ENCODE assay signal across 24 cellular contexts in the genomic region with DNA sequence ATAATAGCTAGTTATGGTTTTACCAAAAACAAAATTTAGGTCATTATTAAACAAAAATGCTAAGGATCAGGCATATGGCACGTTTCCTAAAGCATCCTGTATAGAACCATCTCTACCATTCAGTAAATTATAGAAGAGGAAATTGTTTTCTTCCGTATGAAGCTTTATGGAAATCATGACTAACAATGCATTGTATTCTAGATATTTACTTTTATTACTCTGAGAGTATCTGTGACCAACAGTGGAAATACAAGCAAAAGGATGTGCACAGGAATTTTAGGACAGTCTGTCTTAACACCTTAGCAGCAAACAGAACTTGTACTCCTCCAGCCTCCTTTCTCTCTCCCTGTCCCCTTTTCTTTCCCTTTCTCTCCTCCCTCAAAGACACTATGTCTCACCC. TPM values are rescaled to one million over a fixed set of nuclear protein-coding genes. Genes with fewer than 3 reads are reported as not detected.
A peak's percentile ranks its signal among the peaks of the same experiment; 100 is the strongest.
DNase-seq lines count a peak whose midpoint lies in the region; ATAC-seq lines count a peak whose summit lies in the region.
"Had no signal": no experiment of that assay in that cellular context is flagged by ENCODE, and none has a peak within 500 bp of the region (broad histone marks: within the 10 kb centered on the region; RNA-seq: fewer than 3 reads in every experiment).

No MANE protein-coding gene starts in this region.

- H3K36me3 ChIP-seq in SJSA1: peaks cover 16% of the 10 kb centered on the region; the same call in 1 of the 2 replicates
- H3K36me3 ChIP-seq: BE2C, MG63, Peyer's patch had no signal

- peaks cover 50% of the 10 kb centered on the region for H3K4me1 ChIP-seq in SJSA1 (replicated peaks)
- H3K4me1 ChIP-seq: BE2C, Peyer's patch had no signal

- peaks cover 13% of the 10 kb centered on the region for H3K36me3 Mint-ChIP-seq in IgD-negative memory B cell
- peaks cover 16 to 18% of the 10 kb centered on the region in 2 donors for H3K36me3 Mint-ChIP-seq in stimulated activated naive B cell treated with anti-CD40 and anti-IgM and Interleukin-4, amounts not matched to agents 10 μg/mL and 1 μg/mL and 100 μg/mL, for 72 hours
- H3K36me3 Mint-ChIP-seq: CD8-positive, alpha-beta memory T cell had no signal

- H3K27ac ChIP-seq in SJSA1: peak overlapping the region; percentile 32
- H3K27ac ChIP-seq: Peyer's patch, SK-N-MC had no signal

- no peaks in the 10 kb centered on the region for H3K27me3 ChIP-seq in SJSA1 (replicated peaks)
- H3K27me3 ChIP-seq: BE2C, MG63, Peyer's patch had no signal

- H3K9me3 Mint-ChIP-seq in IgD-negative memory B cell: peaks cover 0 to 8% (median 0%) of the 10 kb centered on the region in 3 donors
- H3K9me3 Mint-ChIP-seq in stimulated activated naive B cell treated with anti-CD40 and anti-IgM and Interleukin-4, amounts not matched to agents 10 μg/mL and 1 μg/mL and 100 μg/mL, for 72 hours: peaks cover 5 to 13% of the 10 kb centered on the region in 2 donors
- H3K9me3 Mint-ChIP-seq: CD8-positive, alpha-beta memory T cell had no signal

- ATAC-seq in stimulated activated naive B cell treated with anti-CD40 and anti-IgM and Interleukin-4, amounts not matched to agents 10 μg/mL and 1 μg/mL and 100 μg/mL, for 72 hours (replicated peaks): no peak
- no peak for ATAC-seq in GM19455 (IDR thresholded peaks at IDR 0.05; ENCODE audit: unreplicated experiment)
- ATAC-seq in GM21786 (IDR thresholded peaks at IDR 0.05; ENCODE audit: unreplicated experiment): no peak
- ATAC-seq: HepG2 had no signal

- H3K27me3 Mint-ChIP-seq in IgD-negative memory B cell: no peaks in the 10 kb centered on the region
- no peaks in the 10 kb centered on the region for H3K27me3 Mint-ChIP-seq in stimulated activated naive B cell treated with anti-CD40 and anti-IgM and Interleukin-4, amounts not matched to agents 10 μg/mL and 1 μg/mL and 100 μg/mL, for 72 hours

- no peak overlapping the region for H3K4me3 ChIP-seq in SJSA1
- H3K4me3 ChIP-seq: MG63, Peyer's patch, SK-N-MC had no signal

- no peaks in the 10 kb centered on the region for H3K9me3 ChIP-seq in SJSA1 (replicated peaks)
- H3K9me3 ChIP-seq: BE2C, MG63, Peyer's patch had no signal

- peaks cover 43 to 56% (median 52%) of the 10 kb centered on the region in 3 donors for H3K4me1 Mint-ChIP-seq in IgD-negative memory B cell
- H3K4me1 Mint-ChIP-seq in stimulated activated naive B cell treated with anti-CD40 and anti-IgM and Interleukin-4, amounts not matched to agents 10 μg/mL and 1 μg/mL and 100 μg/mL, for 72 hours: peaks cover 27 to 39% of the 10 kb centered on the region in 2 donors
- H3K4me1 Mint-ChIP-seq: CD14-positive monocyte; CD8-positive, alpha-beta memory T cell had no signal

- peak overlapping the region in 2 of 3 donors; percentile 48 to 76 for H3K27ac Mint-ChIP-seq in IgD-negative memory B cell
- H3K27ac Mint-ChIP-seq in stimulated activated naive B cell treated with anti-CD40 and anti-IgM and Interleukin-4, amounts not matched to agents 10 μg/mL and 1 μg/mL and 100 μg/mL, for 72 hours: peak overlapping the region; percentile 3
- H3K27ac Mint-ChIP-seq: CD8-positive, alpha-beta memory T cell had no signal

- no peak overlapping the region for H3K4me3 Mint-ChIP-seq in IgD-negative memory B cell
- no peak overlapping the region for H3K4me3 Mint-ChIP-seq in stimulated activated naive B cell treated with anti-CD40 and anti-IgM and Interleukin-4, amounts not matched to agents 10 μg/mL and 1 μg/mL and 100 μg/mL, for 72 hours
- H3K4me3 Mint-ChIP-seq: CD14-positive monocyte; CD8-positive, alpha-beta memory T cell had no signal

- DNase-seq in SJSA1 (ENCODE audit: low read depth in 1 of 2, low spot score in 2 of 2) (no peak), lung microvascular endothelial cell (ENCODE audit: low read depth in 2 of 2) (peak; percentile 36 to 60), kidney glomerular epithelial cell (lab: John Stamatoyannopoulos, UW) (no peak)
- DNase-seq in stimulated activated naive B cell treated with anti-CD40 and anti-IgM and Interleukin-4, amounts not matched to agents 10 μg/mL and 1 μg/mL and 100 μg/mL, for 72 hours: no peak
- DNase-seq: BE2C; CD8-positive, alpha-beta memory T cell; DMS 273 treated with DMSO at 0.1 percent for 48 hours; DMS79 treated with DMSO at 0.1 percent for 48 hours; GF-D8; KBM-7; MG63; NCI-H1105 treated with DMSO at 0.1 percent for 48 hours; NCI-H146; NCI-H2029; NCI-H446 treated with DMSO at 0.1 percent for 48 hours; NCI-H526; Peyer's patch; SHP77 treated with DMSO at 0.1 percent for 48 hours had no signal

RNA-seq across cellular contexts. Expression of a gene that starts 7.1 kb away (rescaled TPM):
- polyA plus RNA-seq in IgD-negative memory B cell: 30.7 TPM
- 18.3 and 22.2 TPM in 2 replicates for total RNA-seq in SJSA1 (2014; rRNA removed; shearing (Covaris generic))
- 5.8 and 7.2 TPM in 2 replicates for total RNA-seq in lung microvascular endothelial cell
- polyA plus RNA-seq: CD8-positive, alpha-beta memory T cell had no signal

Comparison
In these comparisons a context has a peak if more than half of its experiments do, and no peak if none do; other contexts are left out.
1. DNase-seq: peak in lung microvascular endothelial cell (2 of 2); none in SJSA1 (0 of 2), stimulated activated naive B cell treated with anti-CD40 and anti-IgM and Interleukin-4, amounts not matched to agents 10 μg/mL and 1 μg/mL and 100 μg/mL, for 72 hours (single experiment) and kidney glomerular epithelial cell (single experiment).